Comparison of ENCODE assay signal across 30 cellular contexts in the genomic region with DNA sequence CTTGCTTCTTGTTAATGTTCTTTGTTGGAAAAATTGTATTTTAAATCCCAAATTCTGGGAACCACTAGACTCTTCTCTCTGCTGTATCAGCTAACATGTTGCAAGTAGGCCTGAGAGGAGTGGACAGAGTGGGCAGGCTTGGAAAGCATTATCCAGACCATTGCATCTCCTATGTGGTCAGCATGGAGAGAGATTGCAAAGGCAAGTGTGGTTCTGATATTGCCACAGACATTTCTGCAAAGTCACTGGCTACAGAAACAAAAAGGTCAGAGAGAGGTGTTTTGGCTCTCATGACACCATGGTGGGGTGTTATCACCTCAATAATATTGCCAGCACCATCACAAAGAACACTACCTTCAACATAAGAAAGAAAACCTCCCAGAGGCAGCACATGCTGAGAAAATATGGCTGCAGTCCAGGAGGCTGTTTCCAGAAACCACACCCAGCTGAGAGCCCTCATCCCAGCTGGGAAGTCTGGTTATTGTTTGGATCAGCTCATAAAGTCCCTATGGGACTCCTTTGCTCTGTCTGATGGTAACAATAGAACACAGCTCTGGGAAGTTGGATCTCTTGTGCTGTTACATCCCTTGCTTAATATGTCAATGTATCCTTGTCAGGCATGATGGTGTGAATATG.
DNase-seq lines count a peak whose midpoint lies in the region; ATAC-seq and TF ChIP-seq lines count a peak whose summit lies in the region.
"Had no signal": no experiment of that assay in that cellular context is flagged by ENCODE, and none has a peak within 500 bp of the region (broad histone marks: within the 10 kb centered on the region; RNA-seq: fewer than 3 reads in every experiment).

No MANE protein-coding gene starts in this region.

- no peak overlapping the region for H3K4me3 Mint-ChIP-seq in osteocyte (ENCODE audit: unreplicated experiment)
- H3K4me3 Mint-ChIP-seq: activated CD4-positive, alpha-beta memory T cell treated with anti-CD3 and anti-CD28 coated beads, Interleukin-2, amount 10 ng/mL, durations not matched to agents 7 days and 5 days; CD4-positive, CD25-positive, alpha-beta regulatory T cell; central memory CD8-positive, alpha-beta T cell; GM23338; nephron; type B pancreatic cell had no signal

- no peak for ATAC-seq in HG03521 (IDR thresholded peaks at IDR 0.05; ENCODE audit: unreplicated experiment)
- ATAC-seq: activated naive CD4-positive, alpha-beta T cell treated with anti-CD3 and anti-CD28 coated beads, Interleukin-2, amount 50 U/mL, for 72 hours; foreskin keratinocyte; GM23338; heart left ventricle; mucosa of descending colon had no signal

- no peak overlapping the region for H3K27ac ChIP-seq in GM23248
- H3K27ac ChIP-seq: dorsolateral prefrontal cortex, foreskin keratinocyte, heart left ventricle, ovary, Peyer's patch had no signal

- H3K27ac Mint-ChIP-seq in osteocyte (ENCODE audit: unreplicated experiment): no peak overlapping the region
- H3K27ac Mint-ChIP-seq: activated CD4-positive, alpha-beta memory T cell treated with anti-CD3 and anti-CD28 coated beads, Interleukin-2, amount 10 ng/mL, durations not matched to agents 7 days and 5 days; activated T-helper 2 cell treated with anti-CD3 and anti-CD28 coated beads, Interferon-gamma antibody, Interleukin-2, Interleukin-4, amounts not matched to agents 10 μg/mL and 5 μg/mL and 100 μg/mL, durations not matched to agents 14 hours and 24 hours and 36 hours; CD4-positive, CD25-positive, alpha-beta regulatory T cell; GM23338; nephron; type B pancreatic cell had no signal

- no peaks in the 10 kb centered on the region for H3K27me3 Mint-ChIP-seq in osteocyte (ENCODE audit: unreplicated experiment)
- H3K27me3 Mint-ChIP-seq: activated CD4-positive, alpha-beta memory T cell treated with anti-CD3 and anti-CD28 coated beads, Interleukin-2, amount 10 ng/mL, durations not matched to agents 7 days and 5 days; CD4-positive, CD25-positive, alpha-beta regulatory T cell; central memory CD8-positive, alpha-beta T cell; type B pancreatic cell had no signal

- H3K4me3 ChIP-seq in GM23248: no peak overlapping the region
- no peak overlapping the region for H3K4me3 ChIP-seq in astrocyte of the spinal cord (ENCODE audit: low read depth, low read length)
- no peak overlapping the region for H3K4me3 ChIP-seq in fibroblast of mammary gland (ENCODE audit: control insufficient read depth, low read depth, low read length)
- H3K4me3 ChIP-seq: dorsolateral prefrontal cortex, GM23338, heart left ventricle, lung, mucosa of descending colon, ovary, Peyer's patch had no signal

- no peaks in the 10 kb centered on the region for H3K9me2 ChIP-seq in GM23248 (ENCODE audit: insufficient read depth)

- no peak overlapping the region for H3K9ac ChIP-seq in GM23248

- no peak overlapping the region for H3K4me2 ChIP-seq in GM23248 (ENCODE audit: unreplicated experiment)
- H3K4me2 ChIP-seq: GM23338 had no signal

- H3K4me1 ChIP-seq in GM23248 (ENCODE audit: insufficient read depth): no peaks in the 10 kb centered on the region
- H3K4me1 ChIP-seq: foreskin keratinocyte, heart left ventricle, Peyer's patch had no signal

- H3F3A ChIP-seq in GM23248 (ENCODE audit: insufficient read depth): no peaks in the 10 kb centered on the region

- in situ Hi-C loops in GM23248 (cut with MboI) (no loop called here), astrocyte of the spinal cord (cut with HindIII; ENCODE audit: low sequenced_read_pairs) (no loop called here)

- H3K9me3 Mint-ChIP-seq in osteocyte (ENCODE audit: unreplicated experiment): no peaks in the 10 kb centered on the region
- H3K9me3 Mint-ChIP-seq: type B pancreatic cell had no signal

- H3K4me1 Mint-ChIP-seq in osteocyte (ENCODE audit: unreplicated experiment): no peaks in the 10 kb centered on the region
- H3K4me1 Mint-ChIP-seq: activated CD4-positive, alpha-beta memory T cell treated with anti-CD3 and anti-CD28 coated beads, Interleukin-2, amount 10 ng/mL, durations not matched to agents 7 days and 5 days; CD4-positive, CD25-positive, alpha-beta regulatory T cell; central memory CD8-positive, alpha-beta T cell; GM23338; nephron had no signal

- TF ChIP-seq CTCF in astrocyte of the spinal cord (IDR thresholded peaks at IDR 0.05; ENCODE audit: low read depth, low read length) (no peak), fibroblast of mammary gland (conservative IDR thresholded peaks at IDR 0.05; ENCODE audit: control insufficient read depth, insufficient read depth, low read depth, low read length) (no peak), osteocyte (IDR thresholded peaks at IDR 0.05) (no peak)

- H3K79me2 ChIP-seq in GM23248 (ENCODE audit: insufficient read depth): no peaks in the 10 kb centered on the region

- no peaks in the 10 kb centered on the region for H3K9me3 ChIP-seq in GM23248 (ENCODE audit: low read depth)
- H3K9me3 ChIP-seq: ovary, Peyer's patch had no signal

- no peaks in the 10 kb centered on the region for H4K20me1 ChIP-seq in GM23248 (ENCODE audit: insufficient read depth)

- H3K36me3 ChIP-seq in GM23248 (ENCODE audit: low read depth): no peaks in the 10 kb centered on the region
- H3K36me3 ChIP-seq: heart left ventricle, ovary, Peyer's patch had no signal

- no peaks in the 10 kb centered on the region for H3K27me3 ChIP-seq in GM23248 (replicated peaks; ENCODE audit: insufficient read depth)
- H3K27me3 ChIP-seq: foreskin keratinocyte, heart left ventricle, ovary, Peyer's patch had no signal

- no peak overlapping the region for H2AFZ ChIP-seq in GM23248
- H2AFZ ChIP-seq: GM23338 had no signal

- DNase-seq in GM23248 (peak; percentile 48), astrocyte of the spinal cord (ENCODE audit: low read depth, low spot score) (peak; percentile 54), fibroblast of mammary gland (ENCODE audit: low read depth) (peak; percentile 86), stromal cell of bone marrow (ENCODE audit: low read depth) (peak; percentile 20), osteocyte (ENCODE audit: extremely low spot score, unreplicated experiment) (no peak), T-helper 9 cell (no peak)
- DNase-seq: activated CD4-positive, alpha-beta memory T cell treated with anti-CD3 and anti-CD28 coated beads, Interleukin-2, amount 10 ng/mL, durations not matched to agents 7 days and 5 days; activated CD4-positive, CD25-positive, alpha-beta regulatory T cell treated with anti-CD3 and anti-CD28 coated beads, Interleukin-2, amount 50 U/mL, for 72 hours; activated CD8-positive, alpha-beta memory T cell treated with anti-CD3 and anti-CD28 coated beads, Interleukin-2, amount 50 U/mL, for 48 hours; anterior cingulate cortex; CD4-positive, CD25-positive, alpha-beta regulatory T cell; dorsolateral prefrontal cortex; EL; foreskin keratinocyte; heart left ventricle; mucosa of descending colon; NCI-H1105 treated with DMSO at 0.1 percent for 48 hours; NCI-H2029 treated with DMSO at 0.1 percent for 48 hours; NCI-H526 treated with DMSO at 0.1 percent for 48 hours; ovary; Peyer's patch; stimulated activated CD4-positive, alpha-beta T cell treated with anti-CD3 and anti-CD28 coated beads, Interleukin-2, amount 100 ng/mL, for 48 hours had no signal

- no peaks in the 10 kb centered on the region for H3K36me3 Mint-ChIP-seq in osteocyte (ENCODE audit: unreplicated experiment)
- H3K36me3 Mint-ChIP-seq: CD4-positive, CD25-positive, alpha-beta regulatory T cell; type B pancreatic cell had no signal

Comparison
In these comparisons a context has a peak if more than half of its experiments do, and no peak if none do; other contexts are left out.
1. DNase-seq: peak in GM23248 (single experiment), astrocyte of the spinal cord (single experiment), fibroblast of mammary gland (single experiment) and stromal cell of bone marrow (single experiment); none in osteocyte (single experiment) and T-helper 9 cell (single experiment).